Comparison of ENCODE assay signal across 25 cellular contexts in genomic region chr1:187417524-187417923, GRCh38.
"Had no signal": no experiment of that assay in that cellular context is flagged by ENCODE, and none has a peak within 500 bp of the region (broad histone marks: within the 10 kb centered on the region; RNA-seq: fewer than 3 reads in every experiment).

No MANE protein-coding gene starts in this region.

- ATAC-seq: effector memory CD8-positive, alpha-beta T cell; foreskin keratinocyte; gastroesophageal sphincter; heart right ventricle; left cardiac atrium; left lung; left ventricle myocardium superior; lower lobe of right lung; naive thymus-derived CD4-positive, alpha-beta T cell had no signal

- H3K9me3 Mint-ChIP-seq: dendritic cell treated with granulocyte-macrophage colony-stimulating factor and Interleukin-4, amounts not matched to agents 40 ng/mL and 50 ng/mL, for 4 days; endodermal cell had no signal

- H3K4me1 ChIP-seq: colonic mucosa, esophagus muscularis mucosa, foreskin keratinocyte, gastroesophageal sphincter, heart right ventricle, left lung, lower lobe of right lung had no signal

- H3K4me3 Mint-ChIP-seq: dendritic cell treated with granulocyte-macrophage colony-stimulating factor and Interleukin-4, amounts not matched to agents 40 ng/mL and 50 ng/mL, for 4 days; effector memory CD8-positive, alpha-beta T cell; endodermal cell; naive thymus-derived CD4-positive, alpha-beta T cell had no signal

- DNase-seq: colonic mucosa; cortex of kidney; effector CD8-positive, alpha-beta T cell; effector memory CD8-positive, alpha-beta T cell; endodermal cell; foreskin keratinocyte; glutamatergic neuron; head of caudate nucleus; heart right ventricle; hippocampal formation; left cardiac atrium; left lung; left ventricle myocardium superior; lower lobe of right lung; mesenchymal stem cell; midbrain; naive thymus-derived CD4-positive, alpha-beta T cell had no signal

- H3K27me3 ChIP-seq: colonic mucosa, esophagus muscularis mucosa, foreskin keratinocyte, gastroesophageal sphincter, heart right ventricle, left lung had no signal

- FAIRE-seq: endometrium, frontal cortex, islet of Langerhans, keratinocyte had no signal

- H3K36me3 Mint-ChIP-seq: naive thymus-derived CD4-positive, alpha-beta T cell had no signal

- H3K27ac Mint-ChIP-seq: dendritic cell treated with granulocyte-macrophage colony-stimulating factor and Interleukin-4, amounts not matched to agents 40 ng/mL and 50 ng/mL, for 4 days; effector memory CD8-positive, alpha-beta T cell; endodermal cell; naive thymus-derived CD4-positive, alpha-beta T cell had no signal

- H3K4me3 ChIP-seq: colonic mucosa, esophagus muscularis mucosa, gastroesophageal sphincter, heart right ventricle, left lung, lower lobe of right lung had no signal

- H3K27ac ChIP-seq: colonic mucosa, epithelial cell of prostate, esophagus muscularis mucosa, foreskin keratinocyte, gastroesophageal sphincter, heart right ventricle, left lung, lower lobe of right lung had no signal

- H3K4me1 Mint-ChIP-seq: naive thymus-derived CD4-positive, alpha-beta T cell had no signal

- H3K36me3 ChIP-seq: colonic mucosa, esophagus muscularis mucosa, gastroesophageal sphincter, heart right ventricle, left lung, lower lobe of right lung had no signal

- H3K9me3 ChIP-seq: colonic mucosa, esophagus muscularis mucosa, gastroesophageal sphincter, heart right ventricle, left lung, lower lobe of right lung had no signal

- H3K27me3 Mint-ChIP-seq: dendritic cell treated with granulocyte-macrophage colony-stimulating factor and Interleukin-4, amounts not matched to agents 40 ng/mL and 50 ng/mL, for 4 days; effector memory CD8-positive, alpha-beta T cell; naive thymus-derived CD4-positive, alpha-beta T cell had no signal
